ENCODE assay signal across 8 cellular contexts in genomic region chr9:132943677-132944293, GRCh38. TPM values are rescaled to one million over a fixed set of nuclear protein-coding genes. Genes with fewer than 3 reads are reported as not detected.
DNase-seq lines count a peak whose midpoint lies in the region; ATAC-seq and TF ChIP-seq lines count a peak whose summit lies in the region.

No MANE protein-coding gene starts in this region.

- DNase-seq in GM06990 (ENCODE audit: extremely low read depth, insufficient read length) (no peak), H9 (no peak), Panc1 (ENCODE audit: low read depth, low spot score) (no peak), HuH-7 (ENCODE audit: low spot score) (no peak), midbrain (lab: John Stamatoyannopoulos, UW) (no peak), LoVo (ENCODE audit: low spot score) (no peak)
- peak in 2 of 3 experiments; percentile 3 to 6 for DNase-seq in effector memory CD8-positive, alpha-beta T cell
- DNase-seq in natural killer cell treated with Interleukin-12 subunit alpha and Interleukin-12 subunit beta and Interleukin-15 and Interleukin-18, amount 100 ng/mL, for 72 hours (ENCODE audit: low spot score) = no peak

- H2BK5ac ChIP-seq in H9 (ENCODE audit: insufficient read length, low read length) = peak overlapping the region; percentile 96

- no peak overlapping the region for H3T11ph ChIP-seq in H9 (ENCODE audit: low read length)

- peak overlapping the region; percentile 77 for H4K5ac ChIP-seq in H9 (ENCODE audit: insufficient read length, low read depth, low read length)

- H2BK20ac ChIP-seq in H9 (ENCODE audit: low read depth, low read length, poor library complexity, severe bottlenecking) = no peak overlapping the region

- CTCF ChIA-PET in Panc1 (lab: Charles Lee) = no interaction called here

- H3K27me3 Mint-ChIP-seq in H9 (ENCODE audit: low read depth) = no peaks in the 10 kb centered on the region
- no peaks in the 10 kb centered on the region for H3K27me3 Mint-ChIP-seq in effector memory CD8-positive, alpha-beta T cell
- no peaks in the 10 kb centered on the region for H3K27me3 Mint-ChIP-seq in natural killer cell treated with Interleukin-12 subunit alpha and Interleukin-12 subunit beta and Interleukin-15 and Interleukin-18, amount 100 ng/mL, for 72 hours

- no peak overlapping the region for H3K27ac ChIP-seq in H9 (ENCODE audit: insufficient read length, low read depth, low read length)
- peak overlapping the region; percentile 82 for H3K27ac ChIP-seq in Panc1 (ENCODE audit: low read length)

- ATAC-seq in Panc1 = no peak; the same call in 1 of the 2 replicates
- no peak for ATAC-seq in effector memory CD8-positive, alpha-beta T cell (replicated peaks)
- no peak for ATAC-seq in natural killer cell treated with Interleukin-12 subunit alpha and Interleukin-12 subunit beta and Interleukin-15 and Interleukin-18, amount 100 ng/mL, for 72 hours

- peak overlapping the region; percentile 86 for H3K56ac ChIP-seq in H9 (ENCODE audit: insufficient read length, low read depth, low read length)

- no peak overlapping the region for H3K23ac ChIP-seq in H9 (ENCODE audit: insufficient read length, low read depth, low read length)

- H3K9ac ChIP-seq in H9 (ENCODE audit: extremely low read depth, insufficient read length, low read length) = peak overlapping the region; percentile 92

- intact Hi-C loops in Panc1 (cut with micrococcal nuclease; ENCODE audit: unreplicated experiment) = no loop called here

- peaks cover 11% of the 10 kb centered on the region; the same call in 1 of the 2 replicates for H3K79me2 ChIP-seq in H9 (ENCODE audit: insufficient read depth, low read length)

- H3K27ac Mint-ChIP-seq in H9 = peak overlapping the region; percentile 19 to 100 (median 100)
- peak overlapping the region; percentile 100 for H3K27ac Mint-ChIP-seq in effector memory CD8-positive, alpha-beta T cell
- H3K27ac Mint-ChIP-seq in natural killer cell treated with Interleukin-12 subunit alpha and Interleukin-12 subunit beta and Interleukin-15 and Interleukin-18, amount 100 ng/mL, for 72 hours = peak overlapping the region; percentile 90 to 97

- peak overlapping the region; percentile 94 for H4K91ac ChIP-seq in H9 (ENCODE audit: insufficient read length, low read depth, low read length)

- no peak overlapping the region for H2BK15ac ChIP-seq in H9 (ENCODE audit: low read depth, low read length)

- H4K8ac ChIP-seq in H9 (replicated peaks; ENCODE audit: insufficient read length, low read depth, low read length) = no peak overlapping the region

- H3K23me2 ChIP-seq in H9 (ENCODE audit: insufficient read length, low read depth, low read length, poor library complexity, severe bottlenecking) = peaks cover 4% of the 10 kb centered on the region

- no peak overlapping the region for H2BK12ac ChIP-seq in H9 (ENCODE audit: insufficient read length, low read depth, low read length)

- no peak overlapping the region for H2BK120ac ChIP-seq in H9 (ENCODE audit: low read depth, low read length, poor library complexity, severe bottlenecking)

- H3K18ac ChIP-seq in H9 (ENCODE audit: insufficient read length, low read depth, low read length) = no peak overlapping the region

- peak overlapping the region; percentile 85; the same call in 1 of the 2 replicates for H3K14ac ChIP-seq in H9 (ENCODE audit: insufficient read depth, low read length)

- in situ Hi-C loops in Panc1 (cut with HindIII; ENCODE audit: low pct_unique_long_range_greater_than_20kb, low sequenced_read_pairs) = no loop called here

- peak overlapping the region; percentile 97 for H3K4me3 ChIP-seq in GM06990 (replicated peaks; ENCODE audit: low read depth, low read length)
- peak overlapping the region; percentile 84 to 93 for H3K4me3 ChIP-seq in Panc1 (ENCODE audit: low read depth in 2 of 2, low read length in 2 of 2)

- H3K27me3 ChIP-seq in GM06990 (replicated peaks; ENCODE audit: control insufficient read depth, insufficient read depth, low read length) (no peaks in the 10 kb centered on the region), H9 (ENCODE audit: insufficient read depth, low read length) (no peaks in the 10 kb centered on the region), Panc1 (ENCODE audit: control insufficient read depth, insufficient read depth, low read length) (no peaks in the 10 kb centered on the region)

- POLR2A ChIA-PET in Panc1 (lab: Charles Lee) = interaction anchor here (0.5 to 0.7 kb wide), 2 partner anchors 9 to 275 kb away, joined by 4 to 6 read pairs; no protein-coding TSS in a partner anchor

- H3K9me3 ChIP-seq in H9 (ENCODE audit: control insufficient read depth, low read depth, low read length) (no peaks in the 10 kb centered on the region), Panc1 (ENCODE audit: control insufficient read depth, insufficient read depth, low read depth, low read length) (no peaks in the 10 kb centered on the region)

- H2AFZ ChIP-seq in H9 (ENCODE audit: low read length) = no peak overlapping the region

- peaks cover 34 to 58% of the 10 kb centered on the region in 2 experiments for H3K4me1 Mint-ChIP-seq in H9
- H3K4me1 Mint-ChIP-seq in effector memory CD8-positive, alpha-beta T cell (ENCODE audit: low read depth in 2 of 2) = peaks cover 21 to 23% of the 10 kb centered on the region in 2 donors
- peaks cover 16 to 20% of the 10 kb centered on the region in 2 donors for H3K4me1 Mint-ChIP-seq in natural killer cell treated with Interleukin-12 subunit alpha and Interleukin-12 subunit beta and Interleukin-15 and Interleukin-18, amount 100 ng/mL, for 72 hours (ENCODE audit: low read depth in 2 of 2)

- H4K20me1 ChIP-seq in H9 (ENCODE audit: control insufficient read depth, insufficient read depth, insufficient read length) = no peaks in the 10 kb centered on the region

- peaks cover 3% of the 10 kb centered on the region for H3K79me1 ChIP-seq in H9 (ENCODE audit: insufficient read depth, low read depth, low read length, poor library complexity, severe bottlenecking)

- H3K4me1 ChIP-seq in H9 (ENCODE audit: insufficient read depth, low read length) (peaks cover 8% of the 10 kb centered on the region; the same call in 1 of the 2 replicates), Panc1 (ENCODE audit: control insufficient read depth, insufficient read depth, low read length) (peaks cover 12% of the 10 kb centered on the region)

- no peak overlapping the region for H2AK5ac ChIP-seq in H9 (ENCODE audit: insufficient read length, low read length)

- peaks cover 0 to 2% of the 10 kb centered on the region in 2 experiments; a peak in 1 of 5 replicates for H3K9me3 Mint-ChIP-seq in H9
- H3K9me3 Mint-ChIP-seq in effector memory CD8-positive, alpha-beta T cell = peaks cover 0 to 3% of the 10 kb centered on the region in 2 donors
- H3K9me3 Mint-ChIP-seq in natural killer cell treated with Interleukin-12 subunit alpha and Interleukin-12 subunit beta and Interleukin-15 and Interleukin-18, amount 100 ng/mL, for 72 hours = no peaks in the 10 kb centered on the region

- H3K4ac ChIP-seq in H9 (ENCODE audit: low read depth, low read length) = no peak overlapping the region

- WGBS in H9 (ENCODE audit: extremely low coverage, insufficient read length, low lambda C conversion rate) = no CpG with 5 or more reads among the region's 24 CpGs

- H3K36me3 ChIP-seq in GM06990 (ENCODE audit: control insufficient read depth, insufficient read depth, low read length) = no peaks in the 10 kb centered on the region
- H3K36me3 ChIP-seq in Panc1 (ENCODE audit: control insufficient read depth, insufficient read depth, low read length) = peaks cover 4% of the 10 kb centered on the region; the same call in 1 of the 2 replicates

- no peaks in the 10 kb centered on the region; a peak in 1 of 7 replicates for H3K36me3 Mint-ChIP-seq in H9 (ENCODE audit: insufficient read depth in 1 of 3, low read depth in 3 of 3)
- peaks cover 10% of the 10 kb centered on the region for H3K36me3 Mint-ChIP-seq in effector memory CD8-positive, alpha-beta T cell (ENCODE audit: insufficient read depth)
- no peaks in the 10 kb centered on the region for H3K36me3 Mint-ChIP-seq in natural killer cell treated with Interleukin-12 subunit alpha and Interleukin-12 subunit beta and Interleukin-15 and Interleukin-18, amount 100 ng/mL, for 72 hours

- peak overlapping the region; percentile 82 for H3K4me2 ChIP-seq in H9 (ENCODE audit: insufficient read depth, insufficient read length, low read length)

- H3K4me3 Mint-ChIP-seq in H9 = peak overlapping the region; percentile 89 to 94
- peak overlapping the region; percentile 96 to 98 for H3K4me3 Mint-ChIP-seq in effector memory CD8-positive, alpha-beta T cell
- H3K4me3 Mint-ChIP-seq in natural killer cell treated with Interleukin-12 subunit alpha and Interleukin-12 subunit beta and Interleukin-15 and Interleukin-18, amount 100 ng/mL, for 72 hours = peak overlapping the region; percentile 91

- TSS peak; percentile 83 for BruUV-seq in Panc1 (replicated peaks; lab: Mats Ljungman, UMichigan)

- TF ChIP-seq CTCF in GM06990 (IDR thresholded peaks at IDR 0.05; ENCODE audit: insufficient read depth, low read length, poor library complexity, severe bottlenecking) (no peak), H9 (conservative IDR thresholded peaks at IDR 0.05) (no peak), Panc1 (IDR thresholded peaks at IDR 0.05) (no peak)

RNA-seq across cellular contexts. Expression of gene TSC1, which starts 0.6 kb away (rescaled TPM):
- total RNA-seq in H9 (2021) = 31.7 and 32.7 TPM in 2 replicates
- 27.4 TPM for total RNA-seq in Panc1 (2021; ENCODE audit: unreplicated experiment)
- 12.7 TPM for polyA plus RNA-seq in Panc1 (2012; ENCODE audit: insufficient read length)
- total RNA-seq in natural killer cell treated with Interleukin-12 subunit alpha and Interleukin-12 subunit beta and Interleukin-15 and Interleukin-18, amount 100 ng/mL, for 72 hours = 10 to 100 TPM; 37.8 to 45.7 TPM

RNA-seq across cellular contexts. Expression of gene GFI1B, which starts 34.7 kb away (rescaled TPM):
- total RNA-seq in H9 (2021) (not detected in 2 replicates), Panc1 (2021; ENCODE audit: unreplicated experiment) (0.08 TPM)
- polyA plus RNA-seq in Panc1 (2012; ENCODE audit: insufficient read length) = not detected
- total RNA-seq in natural killer cell treated with Interleukin-12 subunit alpha and Interleukin-12 subunit beta and Interleukin-15 and Interleukin-18, amount 100 ng/mL, for 72 hours = under 1 TPM in 1 of 2 donors, not detected in 1; 0.45 TPM

Comparison
In these comparisons a context has a peak if more than half of its experiments do, and no peak if none do; other contexts are left out.
1. DNase-seq: peak in effector memory CD8-positive, alpha-beta T cell (2 of 3); none in GM06990 (single experiment), H9 (single experiment), Panc1 (single experiment), natural killer cell treated with Interleukin-12 subunit alpha and Interleukin-12 subunit beta and Interleukin-15 and Interleukin-18, amount 100 ng/mL, for 72 hours (single experiment), HuH-7 (single experiment), midbrain (single experiment) and LoVo (single experiment).
2. Peak in every context shown above with its lines, with median percentiles within 50 percentile points of each other: H3K27ac Mint-ChIP-seq and H3K4me3 Mint-ChIP-seq.